In genomic region chr1:40646385-40646784, GRCh38 we compare ENCODE assay signal across 18 cellular contexts.
A peak's percentile ranks its signal among the peaks of the same experiment; 100 is the strongest.
DNase-seq lines count a peak whose midpoint lies in the region; ATAC-seq and TF ChIP-seq lines count a peak whose summit lies in the region.
"Had no signal": no experiment of that assay in that cellular context is flagged by ENCODE, and none has a peak within 500 bp of the region (broad histone marks: within the 10 kb centered on the region; RNA-seq: fewer than 3 reads in every experiment).

No MANE protein-coding gene starts in this region.

- no peaks in the 10 kb centered on the region for H3K9me3 Mint-ChIP-seq in nephron progenitor cell
- H3K9me3 Mint-ChIP-seq: WTC11 had no signal

- no peaks in the 10 kb centered on the region for H3K36me3 Mint-ChIP-seq in nephron progenitor cell (ENCODE audit: low read depth)
- H3K36me3 Mint-ChIP-seq: WTC11 had no signal

- H3K27ac Mint-ChIP-seq in nephron progenitor cell = peak overlapping the region; percentile 70
- H3K27ac Mint-ChIP-seq: WTC11 had no signal

- ATAC-seq in RWPE2 (ENCODE audit: low read depth) = 0 out of 3 replicates have a peak, but pooled peaks have one; percentile 56
- ATAC-seq in HG03439 (IDR thresholded peaks at IDR 0.05; ENCODE audit: unreplicated experiment) = no peak
- ATAC-seq: heart right ventricle, WTC11 had no signal

- no peaks in the 10 kb centered on the region for H3K9me3 ChIP-seq in RWPE2 (ENCODE audit: severe bottlenecking)
- H3K9me3 ChIP-seq: heart right ventricle had no signal

- peak; percentile 33 for DNase-seq in EL
- DNase-seq in RWPE2 (ENCODE audit: low spot score) = no peak
- DNase-seq in epithelial cell of prostate (ENCODE audit: low read depth, low spot score) = no peak
- DNase-seq in nephron progenitor cell = no peak
- DNase-seq in activated CD4-positive, alpha-beta T cell treated with anti-CD3 and anti-CD28 coated beads for 1 hour = no peak
- DNase-seq in coronary artery (ENCODE audit: low spot score) = no peak
- no peak for DNase-seq in NCI-H1694 (lab: John Stamatoyannopoulos, UW)
- DNase-seq: amniotic stem cell; heart right ventricle; kidney glomerular epithelial cell; NCI-H82; occipital lobe; stimulated activated CD4-positive, alpha-beta T cell treated with anti-CD3 and anti-CD28 coated beads, Interleukin-4, amount 100 ng/mL, for 24 hours; stimulated activated CD8-positive, alpha-beta memory T cell treated with anti-CD3 and anti-CD28 coated beads, Interleukin-4, amount 100 ng/mL, for 48 hours; T-helper 1 cell had no signal

- H3K27ac ChIP-seq in RWPE2 (ENCODE audit: poor library complexity, severe bottlenecking) = no peak overlapping the region
- H3K27ac ChIP-seq in epithelial cell of prostate = peak overlapping the region; percentile 13
- H3K27ac ChIP-seq in coronary artery = no peak overlapping the region
- H3K27ac ChIP-seq: C4-2B, heart right ventricle had no signal

- no peak overlapping the region for H3K4me3 ChIP-seq in RWPE2 (ENCODE audit: severe bottlenecking)
- H3K4me3 ChIP-seq in coronary artery = no peak overlapping the region
- H3K4me3 ChIP-seq: heart right ventricle had no signal

- no peaks in the 10 kb centered on the region for H3K36me3 ChIP-seq in RWPE2 (ENCODE audit: low read depth)
- H3K36me3 ChIP-seq: heart right ventricle had no signal

- no peaks in the 10 kb centered on the region for H3K27me3 ChIP-seq in RWPE2 (ENCODE audit: insufficient read depth, poor library complexity, severe bottlenecking)

- peaks cover 20% of the 10 kb centered on the region for H3K4me1 Mint-ChIP-seq in nephron progenitor cell

- H3K4me1 ChIP-seq in RWPE2 (ENCODE audit: insufficient read depth, poor library complexity, severe bottlenecking) = no peaks in the 10 kb centered on the region

- no peak overlapping the region for H3K4me3 Mint-ChIP-seq in nephron progenitor cell
- H3K4me3 Mint-ChIP-seq: WTC11 had no signal

- no peak for TF ChIP-seq CTCF in RWPE2 (IDR thresholded peaks at IDR 0.05; ENCODE audit: poor library complexity, severe bottlenecking)
- no peak for TF ChIP-seq CTCF in nephron progenitor cell (IDR thresholded peaks at IDR 0.05)
- TF ChIP-seq CTCF in coronary artery (IDR thresholded peaks at IDR 0.05) = no peak

- no peaks in the 10 kb centered on the region for H3K27me3 Mint-ChIP-seq in nephron progenitor cell (ENCODE audit: low read depth, poor library complexity)
